ENCODE assay signal across 12 cellular contexts in the genomic region with DNA sequence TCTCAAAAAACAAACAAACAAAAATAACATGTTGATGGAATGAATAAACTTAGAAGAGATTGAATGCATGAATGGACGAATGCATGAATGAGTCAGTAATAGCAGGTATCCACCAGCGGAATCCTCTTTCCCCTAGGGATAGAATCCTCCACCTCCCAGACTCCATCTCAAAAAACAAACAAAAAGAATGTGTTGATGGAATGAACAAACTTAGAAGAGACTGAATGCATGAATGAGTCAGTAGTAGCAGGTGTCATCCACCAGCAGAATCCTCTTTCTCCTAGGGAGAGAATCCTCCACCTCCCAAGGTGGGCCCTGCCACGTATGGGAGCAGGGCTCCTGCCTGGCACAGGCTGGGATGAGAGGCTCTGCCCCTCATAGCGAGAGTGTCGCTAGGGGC. TPM values are rescaled to one million over a fixed set of nuclear protein-coding genes. Genes with fewer than 3 reads are reported as not detected.
DNase-seq lines count a peak whose midpoint lies in the region; ATAC-seq and TF ChIP-seq lines count a peak whose summit lies in the region.
"Had no signal": no experiment of that assay in that cellular context is flagged by ENCODE, and none has a peak within 500 bp of the region (broad histone marks: within the 10 kb centered on the region; RNA-seq: fewer than 3 reads in every experiment).

No MANE protein-coding gene starts in this region.

- H3K4me3 ChIP-seq in Peyer's patch: no peak overlapping the region
- H3K4me3 ChIP-seq in subcutaneous abdominal adipose tissue (ENCODE audit: low read depth in 1 of 5, low read length in 5 of 5): no peak overlapping the region
- no peak overlapping the region for H3K4me3 ChIP-seq in uterus

- H3K27me3 Mint-ChIP-seq in activated CD4-positive, alpha-beta T cell treated with anti-CD3 and anti-CD28 coated beads, Interleukin-2, amount 10 ng/mL, durations not matched to agents 24 days and 14 days: no peaks in the 10 kb centered on the region

- H3K27ac ChIP-seq in Peyer's patch (peak overlapping the region; percentile 67 to 93 (median 78)), foreskin keratinocyte (peak overlapping the region; percentile 91), subcutaneous abdominal adipose tissue (ENCODE audit: low read depth, low read length) (peak overlapping the region; percentile 69), uterus (no peak overlapping the region)

- peak overlapping the region in 3 of 5 donors; percentile 7 to 28 (median 15) for H3K9ac ChIP-seq in subcutaneous abdominal adipose tissue (ENCODE audit: low read length in 5 of 5)

- H3K4me1 Mint-ChIP-seq in activated CD4-positive, alpha-beta T cell treated with anti-CD3 and anti-CD28 coated beads, Interleukin-2, amount 10 ng/mL, durations not matched to agents 24 days and 14 days: peaks cover 62% of the 10 kb centered on the region

- H3K27ac Mint-ChIP-seq in activated CD4-positive, alpha-beta T cell treated with anti-CD3 and anti-CD28 coated beads, Interleukin-2, amount 10 ng/mL, durations not matched to agents 24 days and 14 days: peak overlapping the region; percentile 82

- H3K9me3 ChIP-seq in Peyer's patch (no peaks in the 10 kb centered on the region), subcutaneous abdominal adipose tissue (ENCODE audit: control insufficient read depth in 5 of 5, low read length in 5 of 5) (no peaks in the 10 kb centered on the region), uterus (no peaks in the 10 kb centered on the region)

- no peaks in the 10 kb centered on the region for H3K36me3 ChIP-seq in Peyer's patch
- H3K36me3 ChIP-seq in subcutaneous abdominal adipose tissue (ENCODE audit: control insufficient read depth in 5 of 5, insufficient read depth in 5 of 5, low read length in 5 of 5): no peaks in the 10 kb centered on the region
- H3K36me3 ChIP-seq in uterus: no peaks in the 10 kb centered on the region
- H3K36me3 ChIP-seq: brain microvascular endothelial cell had no signal

- H3K27me3 ChIP-seq in Peyer's patch (no peaks in the 10 kb centered on the region), foreskin keratinocyte (no peaks in the 10 kb centered on the region), subcutaneous abdominal adipose tissue (ENCODE audit: control insufficient read depth in 5 of 5, insufficient read depth in 4 of 5, low read length in 5 of 5) (no peaks in the 10 kb centered on the region), uterus (no peaks in the 10 kb centered on the region)
- H3K27me3 ChIP-seq: brain microvascular endothelial cell had no signal

- TF ChIP-seq CTCF in Peyer's patch (IDR thresholded peaks at IDR 0.05): no peak
- TF ChIP-seq CTCF in foreskin keratinocyte (conservative IDR thresholded peaks at IDR 0.05): no peak
- no peak for TF ChIP-seq CTCF in uterus (IDR thresholded peaks at IDR 0.05)

- H3K4me3 Mint-ChIP-seq in activated CD4-positive, alpha-beta T cell treated with anti-CD3 and anti-CD28 coated beads, Interleukin-2, amount 10 ng/mL, durations not matched to agents 24 days and 14 days: peak overlapping the region; percentile 7

- no peaks in the 10 kb centered on the region for H3K9me3 Mint-ChIP-seq in activated CD4-positive, alpha-beta T cell treated with anti-CD3 and anti-CD28 coated beads, Interleukin-2, amount 10 ng/mL, durations not matched to agents 24 days and 14 days

- ATAC-seq in foreskin keratinocyte (peak; percentile 26), GM21717 (IDR thresholded peaks at IDR 0.05; ENCODE audit: unreplicated experiment) (no peak)
- ATAC-seq: left lobe of liver had no signal

- peaks cover 11% of the 10 kb centered on the region for H3K36me3 Mint-ChIP-seq in activated CD4-positive, alpha-beta T cell treated with anti-CD3 and anti-CD28 coated beads, Interleukin-2, amount 10 ng/mL, durations not matched to agents 24 days and 14 days (ENCODE audit: low read depth)

- H3K4me1 ChIP-seq in Peyer's patch: peaks cover 6 to 27% (median 20%) of the 10 kb centered on the region in 4 donors
- peaks cover 41% of the 10 kb centered on the region for H3K4me1 ChIP-seq in foreskin keratinocyte
- H3K4me1 ChIP-seq in subcutaneous abdominal adipose tissue (ENCODE audit: control insufficient read depth in 5 of 5, insufficient read depth in 5 of 5, low read length in 5 of 5): peaks cover 11 to 55% (median 35%) of the 10 kb centered on the region in 5 donors
- peaks cover 3 to 7% of the 10 kb centered on the region in 2 donors for H3K4me1 ChIP-seq in uterus

- intact Hi-C loops in activated CD4-positive, alpha-beta T cell treated with anti-CD3 and anti-CD28 coated beads, Interleukin-2, amount 10 ng/mL, durations not matched to agents 24 days and 14 days (cut with micrococcal nuclease): no loop called here
- intact Hi-C loops in uterus (cut with DNase I; ENCODE audit: low total_unique reads): no loop called here

- no peak for DNase-seq in activated CD4-positive, alpha-beta T cell treated with anti-CD3 and anti-CD28 coated beads, Interleukin-2, amount 10 ng/mL, durations not matched to agents 24 days and 14 days
- no peak for DNase-seq in activated CD4-positive, alpha-beta T cell treated with anti-CD3 and anti-CD28 coated beads for 1 hour
- DNase-seq in Peyer's patch (no peak), foreskin keratinocyte (peak; percentile 70 to 79), uterus (no peak)
- DNase-seq in activated CD8-positive, alpha-beta memory T cell treated with anti-CD3 and anti-CD28 coated beads, Interleukin-2, amount 50 U/mL, for 4 hours: no peak
- DNase-seq: brain microvascular endothelial cell, EL, NCI-H446 had no signal

- no peak for TF ChIP-seq POLR2A in Peyer's patch (IDR thresholded peaks at IDR 0.05)
- TF ChIP-seq POLR2A in uterus (IDR thresholded peaks at IDR 0.05): no peak

RNA-seq across cellular contexts. Expression of a gene that starts 26.8 kb away (rescaled TPM):
- 44.5 and 46.8 TPM in 2 replicates for total RNA-seq in activated CD4-positive, alpha-beta T cell treated with anti-CD3 and anti-CD28 coated beads, Interleukin-2, amount 10 ng/mL, durations not matched to agents 24 days and 14 days
- total RNA-seq in Peyer's patch (10 to 100 TPM; 28.1 to 62.1 (median 54.6) TPM), foreskin keratinocyte (27.0 and 30.9 TPM in 2 replicates), uterus (10 to 100 TPM; 13.2 to 23.4 (median 17.4) TPM)
- 18.2 and 20.7 TPM in 2 replicates for polyA plus RNA-seq in foreskin keratinocyte

RNA-seq across cellular contexts. Expression of a gene that starts 45.3 kb away (rescaled TPM):
- total RNA-seq in activated CD4-positive, alpha-beta T cell treated with anti-CD3 and anti-CD28 coated beads, Interleukin-2, amount 10 ng/mL, durations not matched to agents 24 days and 14 days: 424 and 429 TPM in 2 replicates
- total RNA-seq in Peyer's patch: 100 to 1,000 TPM; 273 to 366 (median 293) TPM
- 177 and 204 TPM in 2 replicates for total RNA-seq in foreskin keratinocyte
- polyA plus RNA-seq in foreskin keratinocyte: 159 and 195 TPM in 2 replicates
- 100 to 1,000 TPM in 2 of 4 donors, 10 to 100 TPM in 2; 47.6 to 126 (median 89.2) TPM for total RNA-seq in uterus

Comparison
In these comparisons a context has a peak if more than half of its experiments do, and no peak if none do; other contexts are left out.
1. DNase-seq: peak in foreskin keratinocyte (2 of 2); none in activated CD4-positive, alpha-beta T cell treated with anti-CD3 and anti-CD28 coated beads, Interleukin-2, amount 10 ng/mL, durations not matched to agents 24 days and 14 days (single experiment), activated CD4-positive, alpha-beta T cell treated with anti-CD3 and anti-CD28 coated beads for 1 hour (single experiment), Peyer's patch (0 of 3), activated CD8-positive, alpha-beta memory T cell treated with anti-CD3 and anti-CD28 coated beads, Interleukin-2, amount 50 U/mL, for 4 hours (single experiment) and uterus (0 of 2).
2. H3K27ac ChIP-seq: peak in Peyer's patch (4 of 4), foreskin keratinocyte (single experiment) and subcutaneous abdominal adipose tissue (single experiment); none in uterus (0 of 2).